Comparison of ENCODE assay signal across 9 cellular contexts in genomic region chr15:74403981-74404563, GRCh38. TPM values are rescaled to one million over a fixed set of nuclear protein-coding genes. Genes with fewer than 3 reads are reported as not detected.
A peak's percentile ranks its signal among the peaks of the same experiment; 100 is the strongest.
DNase-seq lines count a peak whose midpoint lies in the region; ATAC-seq, FAIRE-seq and TF ChIP-seq lines count a peak whose summit lies in the region.
"Had no signal": no experiment of that assay in that cellular context is flagged by ENCODE, and none has a peak within 500 bp of the region (broad histone marks: within the 10 kb centered on the region; RNA-seq: fewer than 3 reads in every experiment).

No MANE protein-coding gene starts in this region.

- no peaks in the 10 kb centered on the region for H3K4me1 ChIP-seq in pancreas

- peak overlapping the region in 3 of 10 donors; percentile 50 to 59 (median 55) for H3K4me3 Mint-ChIP-seq in naive thymus-derived CD8-positive, alpha-beta T cell

- no peaks in the 10 kb centered on the region for H3K9me3 Mint-ChIP-seq in naive thymus-derived CD8-positive, alpha-beta T cell

- intact Hi-C loops in pancreas (cut with DNase I) = no loop called here

- no peaks in the 10 kb centered on the region for H3K9me3 ChIP-seq in pancreas

- peaks cover 27 to 67% (median 53%) of the 10 kb centered on the region in 4 donors for H3K4me1 Mint-ChIP-seq in naive thymus-derived CD8-positive, alpha-beta T cell

- H3K27ac Mint-ChIP-seq in naive thymus-derived CD8-positive, alpha-beta T cell = peak overlapping the region in 8 of 10 donors; percentile 16 to 60 (median 44)

- H3K27ac ChIP-seq in pancreas = no peak overlapping the region

- no peak for FAIRE-seq in pancreas (lab: Jason Lieb, UNC)

- no peaks in the 10 kb centered on the region for H3K27me3 Mint-ChIP-seq in naive thymus-derived CD8-positive, alpha-beta T cell

- TF ChIP-seq CTCF in pancreas (IDR thresholded peaks at IDR 0.05) = no peak
- TF ChIP-seq CTCF in foreskin fibroblast (IDR thresholded peaks at IDR 0.05; ENCODE audit: low read depth, low read length) = no peak

- H3K36me3 Mint-ChIP-seq in naive thymus-derived CD8-positive, alpha-beta T cell = no peaks in the 10 kb centered on the region

- peak; percentile 50 for DNase-seq in NOMO-1 treated with dmso at 0.1 percent for 144 hours (lab: John Stamatoyannopoulos, UW; ENCODE audit: unreplicated experiment)
- DNase-seq in naive thymus-derived CD8-positive, alpha-beta T cell = no peak
- DNase-seq in pancreas = no peak
- no peak for DNase-seq in SHP77 treated with DMSO at 0.1 percent for 48 hours (lab: John Stamatoyannopoulos, UW)
- no peak for DNase-seq in NCI-H2107 (lab: John Stamatoyannopoulos, UW)
- DNase-seq in foreskin fibroblast = no peak
- DNase-seq: erythroblast had no signal

- no peaks in the 10 kb centered on the region for H3K36me3 ChIP-seq in pancreas

- POLR2A ChIA-PET in naive thymus-derived CD8-positive, alpha-beta T cell (lab: Charles Lee) = interaction anchor here (1.7 to 6.1 kb wide), 2 partner anchors 20 to 23 kb away, joined by 6 to 46 read pairs; no protein-coding TSS in a partner anchor

- H3K4me3 ChIP-seq in pancreas (no peak overlapping the region), foreskin fibroblast (ENCODE audit: low read depth in 1 of 2, low read length in 2 of 2) (no peak overlapping the region)

- WGBS in pancreas, 2 donors = 63 to 69% methylated on average over 16 of the region's 16 CpGs

- no peaks in the 10 kb centered on the region for H3K27me3 ChIP-seq in pancreas

- ATAC-seq in GM18517 (IDR thresholded peaks at IDR 0.05; ENCODE audit: unreplicated experiment) = peak; percentile 36
- peak; percentile 35 for ATAC-seq in GM21737 (IDR thresholded peaks at IDR 0.05; ENCODE audit: unreplicated experiment)
- no peak for ATAC-seq in naive thymus-derived CD8-positive, alpha-beta T cell
- no peak for ATAC-seq in pancreas

RNA-seq across cellular contexts. Expression of gene SEMA7A, which starts 29.7 kb away (rescaled TPM):
- total RNA-seq in naive thymus-derived CD8-positive, alpha-beta T cell = 1 to 10 TPM; 3.2 TPM
- polyA plus RNA-seq in naive thymus-derived CD8-positive, alpha-beta T cell = 1 to 10 TPM in 1 of 3 donors, under 1 TPM in 2; 0.09 to 1.7 (median 0.20) TPM
- total RNA-seq in pancreas = 1 to 10 TPM in 2 of 6 donors, under 1 TPM in 4; 0.37 to 5.6 (median 0.75) TPM
- polyA plus RNA-seq in pancreas = 1 to 10 TPM in 1 of 2 donors, under 1 TPM in 1; 0.53 to 1.1 TPM

RNA-seq across cellular contexts. Expression of gene CYP11A1, which starts 36.6 kb away (rescaled TPM):
- not detected for total RNA-seq in naive thymus-derived CD8-positive, alpha-beta T cell
- not detected for polyA plus RNA-seq in naive thymus-derived CD8-positive, alpha-beta T cell
- under 1 TPM in 3 of 6 donors, not detected in 3; 0.28 to 0.66 (median 0.29) TPM for total RNA-seq in pancreas
- under 1 TPM; 0.09 to 0.11 TPM for polyA plus RNA-seq in pancreas

RNA-seq across cellular contexts. Expression of gene UBL7, which starts 56.9 kb away (rescaled TPM):
- 10 to 100 TPM; 49.0 to 54.1 TPM for total RNA-seq in naive thymus-derived CD8-positive, alpha-beta T cell
- polyA plus RNA-seq in naive thymus-derived CD8-positive, alpha-beta T cell = 100 to 1,000 TPM; 113 to 151 (median 150) TPM
- 10 to 100 TPM; 16.9 to 30.2 (median 20.4) TPM for total RNA-seq in pancreas
- polyA plus RNA-seq in pancreas = 10 to 100 TPM; 16.0 to 18.1 TPM

Comparison
In these comparisons a context has a peak if more than half of its experiments do, and no peak if none do; other contexts are left out.
1. ATAC-seq: peak in GM18517 (single experiment) and GM21737 (single experiment); none in naive thymus-derived CD8-positive, alpha-beta T cell (0 of 2) and pancreas (0 of 4).